14 cellular contexts compared by ENCODE assay signal in the genomic region with DNA sequence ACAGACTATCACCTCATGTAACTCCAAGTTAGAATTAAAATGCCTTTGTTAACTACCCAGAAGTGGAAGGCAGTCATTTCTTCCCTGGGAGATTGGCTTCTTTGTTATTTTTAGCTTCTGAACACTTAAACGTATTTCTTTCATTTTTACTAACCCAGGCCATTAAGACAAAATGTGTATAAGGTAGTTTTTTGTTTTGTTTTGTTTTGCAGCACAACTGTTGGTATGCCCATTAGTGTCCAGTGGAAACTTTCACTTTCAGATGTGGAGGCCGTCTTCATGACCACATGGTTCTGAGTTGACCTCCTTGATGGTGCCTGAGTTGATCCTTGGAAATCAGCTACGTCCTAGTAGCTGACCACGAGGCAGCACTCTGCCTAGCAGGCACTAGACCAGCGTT.
DNase-seq lines count a peak whose midpoint lies in the region; ATAC-seq and TF ChIP-seq lines count a peak whose summit lies in the region.
"Had no signal": no experiment of that assay in that cellular context is flagged by ENCODE, and none has a peak within 500 bp of the region (broad histone marks: within the 10 kb centered on the region; RNA-seq: fewer than 3 reads in every experiment).

No MANE protein-coding gene starts in this region.

- H3K79me2 ChIP-seq in OCI-LY3 (ENCODE audit: low read length), result no peaks in the 10 kb centered on the region

- peak overlapping the region; percentile 53; the same call in 1 of the 2 replicates for H2AFZ ChIP-seq in OCI-LY3 (ENCODE audit: low read depth, low read length)

- H3K9me3 ChIP-seq in BLaER1 (no peaks in the 10 kb centered on the region; the same call in 1 of the 2 replicates), OCI-LY3 (ENCODE audit: insufficient read depth, low read length) (no peaks in the 10 kb centered on the region)
- H3K9me3 ChIP-seq: prostate gland, tibial nerve had no signal

- no peaks in the 10 kb centered on the region for H3K27me3 Mint-ChIP-seq in activated T-helper 17 cell treated with anti-CD3 and anti-CD28 coated beads, Interleukin-2, amount 50 U/mL, for 72 hours
- H3K27me3 Mint-ChIP-seq: activated B cell treated with CpG ODN at 0.5 μM for 24 hours had no signal

- H3K9me3 Mint-ChIP-seq in activated T-helper 17 cell treated with anti-CD3 and anti-CD28 coated beads, Interleukin-2, amount 50 U/mL, for 72 hours, result no peaks in the 10 kb centered on the region
- H3K9me3 Mint-ChIP-seq: activated B cell treated with CpG ODN at 0.5 μM for 24 hours had no signal

- no peak for DNase-seq in stimulated activated CD4-positive, alpha-beta T cell treated with anti-CD3 and anti-CD28 coated beads, Interleukin-1b, Interleukin-23, amount 100 ng/mL, for 48 hours
- DNase-seq in activated T-cell treated with anti-CD3 and anti-CD28 coated beads, Interleukin-2, amount 50 U/mL, for 48 hours, result no peak
- no peak for DNase-seq in NCI-H1436 (lab: John Stamatoyannopoulos, UW)
- DNase-seq: activated B cell treated with CpG ODN at 0.5 μM for 24 hours; activated naive CD4-positive, alpha-beta T cell; EL; NCI-H1694 treated with DMSO at 0.1 percent for 48 hours had no signal

- H3K4me2 ChIP-seq in BLaER1 (peak overlapping the region; percentile 59), OCI-LY3 (ENCODE audit: low read length) (peak overlapping the region; percentile 27)

- H3K27ac Mint-ChIP-seq in activated T-helper 17 cell treated with anti-CD3 and anti-CD28 coated beads, Interleukin-2, amount 50 U/mL, for 72 hours, result no peak overlapping the region
- H3K27ac Mint-ChIP-seq: activated B cell treated with CpG ODN at 0.5 μM for 24 hours had no signal

- no peak for TF ChIP-seq CTCF in OCI-LY3 (IDR thresholded peaks at IDR 0.05; ENCODE audit: low read depth, low read length)

- H3K4me3 ChIP-seq in BLaER1 (no peak overlapping the region), OCI-LY3 (ENCODE audit: low read length) (no peak overlapping the region)
- H3K4me3 ChIP-seq: prostate gland, tibial nerve had no signal

- H3K27ac ChIP-seq in BLaER1, result peak overlapping the region; percentile 76
- no peak overlapping the region for H3K27ac ChIP-seq in OCI-LY3 (ENCODE audit: low read length)
- H3K27ac ChIP-seq: prostate gland, tibial nerve had no signal

- 0 out of 2 replicates have a peak overlapping the region, but pooled peaks have one; percentile 4 for H3K9ac ChIP-seq in BLaER1
- H3K9ac ChIP-seq in OCI-LY3 (ENCODE audit: low read length), result no peak overlapping the region

- peaks cover 93% of the 10 kb centered on the region for H3K4me1 ChIP-seq in BLaER1
- H3K4me1 ChIP-seq in OCI-LY3 (ENCODE audit: low read length), result peaks cover 38% of the 10 kb centered on the region
- H3K4me1 ChIP-seq: prostate gland, tibial nerve had no signal

- H4K20me1 ChIP-seq in BLaER1 (no peaks in the 10 kb centered on the region), OCI-LY3 (ENCODE audit: insufficient read depth, low read length) (no peaks in the 10 kb centered on the region)

- H3K27me3 ChIP-seq in BLaER1 (no peaks in the 10 kb centered on the region), OCI-LY3 (ENCODE audit: low read depth, low read length) (no peaks in the 10 kb centered on the region)
- H3K27me3 ChIP-seq: tibial nerve had no signal

- ATAC-seq in GM18909 (IDR thresholded peaks at IDR 0.05; ENCODE audit: poor library complexity, unreplicated experiment) (peak; percentile 62), HG02852 (IDR thresholded peaks at IDR 0.05; ENCODE audit: unreplicated experiment) (peak; percentile 64)
- ATAC-seq in activated T-helper 17 cell treated with anti-CD3 and anti-CD28 coated beads, Interleukin-2, amount 50 U/mL, for 72 hours (replicated peaks), result no peak

- no peaks in the 10 kb centered on the region for H3K36me3 Mint-ChIP-seq in activated T-helper 17 cell treated with anti-CD3 and anti-CD28 coated beads, Interleukin-2, amount 50 U/mL, for 72 hours (ENCODE audit: low read depth)

- H3K36me3 ChIP-seq in BLaER1, result no peaks in the 10 kb centered on the region
- H3K36me3 ChIP-seq in OCI-LY3 (replicated peaks; ENCODE audit: low read depth, low read length), result peaks cover 5% of the 10 kb centered on the region
- H3K36me3 ChIP-seq: prostate gland, tibial nerve had no signal

- H3K4me1 Mint-ChIP-seq in activated T-helper 17 cell treated with anti-CD3 and anti-CD28 coated beads, Interleukin-2, amount 50 U/mL, for 72 hours, result no peaks in the 10 kb centered on the region

- no peak overlapping the region for H3K4me3 Mint-ChIP-seq in activated T-helper 17 cell treated with anti-CD3 and anti-CD28 coated beads, Interleukin-2, amount 50 U/mL, for 72 hours
- H3K4me3 Mint-ChIP-seq: activated B cell treated with CpG ODN at 0.5 μM for 24 hours had no signal
